ENCODE assay signal across 8 cellular contexts in genomic region chr14:24232121-24232644, GRCh38. TPM values are rescaled to one million over a fixed set of nuclear protein-coding genes. Genes with fewer than 3 reads are reported as not detected.
DNase-seq lines count a peak whose midpoint lies in the region; ATAC-seq and TF ChIP-seq lines count a peak whose summit lies in the region.

TSS of gene NEDD8 (minus strand) at chr14:24232367. CDS start at chr14:24232267, 100 bp downstream.

- TF ChIP-seq CTCF in GM06990 (IDR thresholded peaks at IDR 0.05; ENCODE audit: insufficient read depth, low read length, poor library complexity, severe bottlenecking) (no peak), omental fat pad (IDR thresholded peaks at IDR 0.05) (no peak)

- peak within 1 kb of the TSS; percentile 92 for H3K27ac ChIP-seq in temporal lobe (ENCODE audit: low read depth, low read length)

- H3K4me3 ChIP-seq in GM06990 (replicated peaks; ENCODE audit: low read depth, low read length): peak within 1 kb of the TSS; percentile 84

- DNase-seq in GM06990 (ENCODE audit: extremely low read depth, insufficient read length): peak; percentile 92
- peak; percentile 97 for DNase-seq in NCI-H1092 treated with DMSO at 0.1 percent for 48 hours (lab: John Stamatoyannopoulos, UW)
- DNase-seq in glomerular endothelial cell (ENCODE audit: extremely low read depth, low read depth, low spot score): peak; percentile 71
- peak; percentile 61 for DNase-seq in omental fat pad (ENCODE audit: low spot score)

- H3K9me3 Mint-ChIP-seq in activated naive CD4-positive, alpha-beta T cell treated with anti-CD3 and anti-CD28 coated beads, Interleukin-2, amount 50 U/mL, for 24 hours: no peaks in the 10 kb centered on the region

- ATAC-seq in HG02610 (IDR thresholded peaks at IDR 0.05; ENCODE audit: unreplicated experiment) (peak; percentile 65), SK-N-SH treated with all-trans-retinoic acid at 6 μM for 48 hours (peak; percentile 89), omental fat pad (ENCODE audit: low FRiP score) (peak; percentile 88)

- peaks cover 8% of the 10 kb centered on the region for H3K36me3 Mint-ChIP-seq in activated naive CD4-positive, alpha-beta T cell treated with anti-CD3 and anti-CD28 coated beads, Interleukin-2, amount 50 U/mL, for 24 hours

- H3K4me1 Mint-ChIP-seq in activated naive CD4-positive, alpha-beta T cell treated with anti-CD3 and anti-CD28 coated beads, Interleukin-2, amount 50 U/mL, for 24 hours: peaks cover 57% of the 10 kb centered on the region

- peaks cover 17% of the 10 kb centered on the region for H3K36me3 ChIP-seq in GM06990 (ENCODE audit: control insufficient read depth, insufficient read depth, low read length)

- peak within 1 kb of the TSS; percentile 94 for H3K27ac Mint-ChIP-seq in activated naive CD4-positive, alpha-beta T cell treated with anti-CD3 and anti-CD28 coated beads, Interleukin-2, amount 50 U/mL, for 24 hours

- no peaks in the 10 kb centered on the region for H3K27me3 Mint-ChIP-seq in activated naive CD4-positive, alpha-beta T cell treated with anti-CD3 and anti-CD28 coated beads, Interleukin-2, amount 50 U/mL, for 24 hours

- peak within 1 kb of the TSS; percentile 97 for H3K4me3 Mint-ChIP-seq in activated naive CD4-positive, alpha-beta T cell treated with anti-CD3 and anti-CD28 coated beads, Interleukin-2, amount 50 U/mL, for 24 hours

- H3K27me3 ChIP-seq in GM06990 (replicated peaks; ENCODE audit: control insufficient read depth, insufficient read depth, low read length): no peaks in the 10 kb centered on the region

TF ChIP-seq in SK-N-SH treated with all-trans-retinoic acid at 6 μM for 48 hours, 23 proteins besides CTCF, POLR2A, EP300 and RAD21:
- no peak for TF ChIP-seq ARNTL (CRISPR knock-in tag; IDR thresholded peaks at IDR 0.05; ENCODE audit: borderline replicate concordance, low read depth)
- TF ChIP-seq SNAI2 (CRISPR knock-in tag; IDR thresholded peaks at IDR 0.05): no peak
- TF ChIP-seq CREB5 (CRISPR knock-in tag; IDR thresholded peaks at IDR 0.05; ENCODE audit: low read depth): no peak
- TF ChIP-seq ZC3H10 (CRISPR knock-in tag; IDR thresholded peaks at IDR 0.05): no peak
- no peak for TF ChIP-seq PPARA (CRISPR knock-in tag; IDR thresholded peaks at IDR 0.05; ENCODE audit: borderline replicate concordance)
- TF ChIP-seq PATZ1 (CRISPR knock-in tag; IDR thresholded peaks at IDR 0.05; ENCODE audit: borderline replicate concordance): no peak
- TF ChIP-seq RARB (CRISPR knock-in tag; IDR thresholded peaks at IDR 0.05): no peak
- TF ChIP-seq ISL1 (CRISPR knock-in tag; IDR thresholded peaks at IDR 0.05): no peak
- TF ChIP-seq ZFP3 (CRISPR knock-in tag; IDR thresholded peaks at IDR 0.05): no peak
- TF ChIP-seq ZNF70 (CRISPR knock-in tag; IDR thresholded peaks at IDR 0.05): no peak
- no peak for TF ChIP-seq ZNF8 (CRISPR knock-in tag; IDR thresholded peaks at IDR 0.05)
- TF ChIP-seq ZNF565 (CRISPR knock-in tag; conservative IDR thresholded peaks at IDR 0.05; ENCODE audit: low read depth): no peak

RNA-seq across cellular contexts. Expression of gene NEDD8, which starts in this region (rescaled TPM):
- total RNA-seq in glomerular endothelial cell: 226 and 248 TPM in 2 replicates
- total RNA-seq in omental fat pad: 100 to 1,000 TPM in 3 of 4 donors, 10 to 100 TPM in 1; 98.4 to 184 (median 126) TPM
- total RNA-seq in temporal lobe: 57.3 TPM

Comparison
In these comparisons a context has a peak if more than half of its experiments do, and no peak if none do; other contexts are left out.
1. Peak in every context shown above with its lines: DNase-seq, ATAC-seq, H3K4me3 ChIP-seq and H3K27ac ChIP-seq.